ENCODE assay signal across 1 cellular context in the genomic region with DNA sequence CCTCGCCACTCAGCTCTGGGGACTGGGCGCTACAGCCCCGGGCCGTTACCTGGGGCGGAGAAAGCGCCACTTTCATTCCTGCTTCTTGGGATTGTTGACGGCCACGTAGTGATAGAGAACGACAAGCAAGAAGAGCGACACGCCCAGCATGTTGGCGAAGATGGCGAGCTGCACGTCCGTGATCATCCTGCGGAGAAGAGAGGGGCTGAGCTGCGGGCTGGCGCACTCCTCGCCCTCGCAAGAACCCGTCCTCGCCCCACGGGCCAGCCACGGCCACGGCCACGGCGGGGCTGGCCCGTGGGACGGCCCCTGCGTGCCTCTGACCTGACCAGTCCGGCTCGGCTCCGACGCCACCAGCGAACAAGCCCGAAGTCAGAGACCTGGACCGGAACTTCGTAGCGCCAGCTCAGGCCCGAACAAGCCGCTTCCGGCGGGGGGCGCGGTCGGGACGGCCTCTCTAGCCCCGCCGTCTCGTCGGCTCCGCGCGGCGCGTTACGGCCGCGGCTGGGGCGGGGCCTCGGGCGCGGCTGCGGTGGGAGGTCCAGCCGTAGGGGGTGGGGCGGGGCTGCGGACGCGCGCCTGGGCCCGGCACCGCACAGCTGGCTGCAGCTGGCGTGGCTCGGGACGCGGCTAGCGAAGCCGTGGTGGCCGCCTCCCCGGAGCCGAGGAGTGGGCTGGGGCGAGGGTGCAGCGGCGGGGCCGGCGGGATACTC.
TF ChIP-seq lines count a peak whose summit lies in the region.

Gene OST4, minus strand, starts transcription at position 378 of the 713 bp plus-strand sequence.

TF ChIP-seq in HepG2, 621 proteins besides CTCF, POLR2A, EP300 and RAD21 (continued from another document and continues in another):
- TF ChIP-seq, protein P1, sequence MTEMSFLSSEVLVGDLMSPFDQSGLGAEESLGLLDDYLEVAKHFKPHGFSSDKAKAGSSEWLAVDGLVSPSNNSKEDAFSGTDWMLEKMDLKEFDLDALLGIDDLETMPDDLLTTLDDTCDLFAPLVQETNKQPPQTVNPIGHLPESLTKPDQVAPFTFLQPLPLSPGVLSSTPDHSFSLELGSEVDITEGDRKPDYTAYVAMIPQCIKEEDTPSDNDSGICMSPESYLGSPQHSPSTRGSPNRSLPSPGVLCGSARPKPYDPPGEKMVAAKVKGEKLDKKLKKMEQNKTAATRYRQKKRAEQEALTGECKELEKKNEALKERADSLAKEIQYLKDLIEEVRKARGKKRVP (CRISPR knock-in tag; IDR thresholded peaks at IDR 0.05): no peak
- no peak for TF ChIP-seq HNF4A (CRISPR knock-in tag; IDR thresholded peaks at IDR 0.05)
- TF ChIP-seq REPIN1 (CRISPR knock-in tag; IDR thresholded peaks at IDR 0.05; ENCODE audit: borderline replicate concordance, low read depth): no peak
- TF ChIP-seq SRSF1 (optimal IDR thresholded peaks at IDR 0.05; ENCODE audit: low read depth, low read length): peak; percentile 74
- no peak for TF ChIP-seq JARID2 (CRISPR knock-in tag; IDR thresholded peaks at IDR 0.05; ENCODE audit: insufficient replicate concordance)
- TF ChIP-seq ZNF709 (CRISPR knock-in tag; IDR thresholded peaks at IDR 0.05): peak; percentile 85; the same call in 1 of the 2 replicates
- no peak for TF ChIP-seq ZNF354B (CRISPR knock-in tag; IDR thresholded peaks at IDR 0.05)
- TF ChIP-seq NFRKB (IDR thresholded peaks at IDR 0.05): no peak
- TF ChIP-seq ZUFSP (CRISPR knock-in tag; IDR thresholded peaks at IDR 0.05; ENCODE audit: borderline replicate concordance): no peak
- no peak for TF ChIP-seq ZNF207 (IDR thresholded peaks at IDR 0.05; ENCODE audit: borderline replicate concordance)
- no peak for TF ChIP-seq ONECUT2 (CRISPR knock-in tag; IDR thresholded peaks at IDR 0.05)
- no peak for TF ChIP-seq SSRP1 (CRISPR knock-in tag; IDR thresholded peaks at IDR 0.05)
- no peak for TF ChIP-seq MEF2D (CRISPR knock-in tag; IDR thresholded peaks at IDR 0.05)
- TF ChIP-seq, protein P2, sequence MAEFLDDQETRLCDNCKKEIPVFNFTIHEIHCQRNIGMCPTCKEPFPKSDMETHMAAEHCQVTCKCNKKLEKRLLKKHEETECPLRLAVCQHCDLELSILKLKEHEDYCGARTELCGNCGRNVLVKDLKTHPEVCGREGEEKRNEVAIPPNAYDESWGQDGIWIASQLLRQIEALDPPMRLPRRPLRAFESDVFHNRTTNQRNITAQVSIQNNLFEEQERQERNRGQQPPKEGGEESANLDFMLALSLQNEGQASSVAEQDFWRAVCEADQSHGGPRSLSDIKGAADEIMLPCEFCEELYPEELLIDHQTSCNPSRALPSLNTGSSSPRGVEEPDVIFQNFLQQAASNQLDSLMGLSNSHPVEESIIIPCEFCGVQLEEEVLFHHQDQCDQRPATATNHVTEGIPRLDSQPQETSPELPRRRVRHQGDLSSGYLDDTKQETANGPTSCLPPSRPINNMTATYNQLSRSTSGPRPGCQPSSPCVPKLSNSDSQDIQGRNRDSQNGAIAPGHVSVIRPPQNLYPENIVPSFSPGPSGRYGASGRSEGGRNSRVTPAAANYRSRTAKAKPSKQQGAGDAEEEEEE (CRISPR knock-in tag; IDR thresholded peaks at IDR 0.05; ENCODE audit: borderline replicate concordance): 0 out of 2 replicates have a peak, but pooled peaks have one; percentile 58
- no peak for TF ChIP-seq ZNF775 (CRISPR knock-in tag; IDR thresholded peaks at IDR 0.05; ENCODE audit: borderline replicate concordance)
- TF ChIP-seq ERF (CRISPR knock-in tag; IDR thresholded peaks at IDR 0.05): peak; percentile 90
- TF ChIP-seq ARID2 (CRISPR knock-in tag; IDR thresholded peaks at IDR 0.05; ENCODE audit: borderline replicate concordance): no peak
- peak; percentile 99 for TF ChIP-seq HOXA3 (CRISPR knock-in tag; IDR thresholded peaks at IDR 0.05)
- TF ChIP-seq STAG1 (CRISPR knock-in tag; IDR thresholded peaks at IDR 0.05): no peak
- no peak for TF ChIP-seq NCOA5 (CRISPR knock-in tag; IDR thresholded peaks at IDR 0.05)
- no peak for TF ChIP-seq NR1H2 (CRISPR knock-in tag; IDR thresholded peaks at IDR 0.05; ENCODE audit: borderline replicate concordance, low read depth)
- peak; percentile 52; the same call in 1 of the 2 replicates for TF ChIP-seq ZBTB40 (IDR thresholded peaks at IDR 0.05)
- no peak; the same call in 1 of the 2 replicates for TF ChIP-seq ZBTB40 (CRISPR knock-in tag; IDR thresholded peaks at IDR 0.05)
- TF ChIP-seq, protein P3, sequence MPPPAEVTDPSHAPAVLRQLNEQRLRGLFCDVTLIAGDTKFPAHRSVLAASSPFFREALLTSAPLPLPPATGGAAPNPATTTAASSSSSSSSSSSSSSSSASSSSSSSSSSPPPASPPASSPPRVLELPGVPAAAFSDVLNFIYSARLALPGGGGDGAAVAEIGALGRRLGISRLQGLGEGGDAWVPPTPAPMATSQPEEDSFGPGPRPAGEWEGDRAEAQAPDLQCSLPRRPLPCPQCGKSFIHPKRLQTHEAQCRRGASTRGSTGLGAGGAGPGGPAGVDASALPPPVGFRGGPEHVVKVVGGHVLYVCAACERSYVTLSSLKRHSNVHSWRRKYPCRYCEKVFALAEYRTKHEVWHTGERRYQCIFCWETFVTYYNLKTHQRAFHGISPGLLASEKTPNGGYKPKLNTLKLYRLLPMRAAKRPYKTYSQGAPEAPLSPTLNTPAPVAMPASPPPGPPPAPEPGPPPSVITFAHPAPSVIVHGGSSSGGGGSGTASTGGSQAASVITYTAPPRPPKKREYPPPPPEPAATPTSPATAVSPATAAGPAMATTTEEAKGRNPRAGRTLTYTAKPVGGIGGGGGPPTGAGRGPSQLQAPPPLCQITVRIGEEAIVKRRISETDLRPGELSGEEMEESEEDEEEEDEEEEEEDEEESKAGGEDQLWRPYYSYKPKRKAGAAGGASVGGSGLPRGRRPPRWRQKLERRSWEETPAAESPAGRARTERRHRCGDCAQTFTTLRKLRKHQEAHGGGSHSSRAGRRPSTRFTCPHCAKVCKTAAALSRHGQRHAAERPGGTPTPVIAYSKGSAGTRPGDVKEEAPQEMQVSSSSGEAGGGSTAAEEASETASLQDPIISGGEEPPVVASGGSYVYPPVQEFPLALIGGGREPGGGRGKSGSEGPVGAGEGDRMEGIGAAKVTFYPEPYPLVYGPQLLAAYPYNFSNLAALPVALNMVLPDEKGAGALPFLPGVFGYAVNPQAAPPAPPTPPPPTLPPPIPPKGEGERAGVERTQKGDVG (CRISPR knock-in tag; IDR thresholded peaks at IDR 0.05; ENCODE audit: borderline replicate concordance): no peak
- no peak for TF ChIP-seq MBD4 (IDR thresholded peaks at IDR 0.05; ENCODE audit: borderline replicate concordance, low read length)
- no peak for TF ChIP-seq CBX1 (IDR thresholded peaks at IDR 0.05; ENCODE audit: low read depth)
- TF ChIP-seq PTBP1 (IDR thresholded peaks at IDR 0.05; ENCODE audit: low read depth, low read length, poor library complexity, severe bottlenecking): no peak
- TF ChIP-seq, protein P4, sequence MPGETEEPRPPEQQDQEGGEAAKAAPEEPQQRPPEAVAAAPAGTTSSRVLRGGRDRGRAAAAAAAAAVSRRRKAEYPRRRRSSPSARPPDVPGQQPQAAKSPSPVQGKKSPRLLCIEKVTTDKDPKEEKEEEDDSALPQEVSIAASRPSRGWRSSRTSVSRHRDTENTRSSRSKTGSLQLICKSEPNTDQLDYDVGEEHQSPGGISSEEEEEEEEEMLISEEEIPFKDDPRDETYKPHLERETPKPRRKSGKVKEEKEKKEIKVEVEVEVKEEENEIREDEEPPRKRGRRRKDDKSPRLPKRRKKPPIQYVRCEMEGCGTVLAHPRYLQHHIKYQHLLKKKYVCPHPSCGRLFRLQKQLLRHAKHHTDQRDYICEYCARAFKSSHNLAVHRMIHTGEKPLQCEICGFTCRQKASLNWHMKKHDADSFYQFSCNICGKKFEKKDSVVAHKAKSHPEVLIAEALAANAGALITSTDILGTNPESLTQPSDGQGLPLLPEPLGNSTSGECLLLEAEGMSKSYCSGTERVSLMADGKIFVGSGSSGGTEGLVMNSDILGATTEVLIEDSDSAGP (CRISPR knock-in tag; IDR thresholded peaks at IDR 0.05; ENCODE audit: borderline replicate concordance): 0 out of 2 replicates have a peak, but pooled peaks have one; percentile 22
- peak; percentile 96 for TF ChIP-seq SAP130 (CRISPR knock-in tag; IDR thresholded peaks at IDR 0.05; ENCODE audit: low read depth)
- no peak for TF ChIP-seq NFE2L1 (CRISPR knock-in tag; IDR thresholded peaks at IDR 0.05; ENCODE audit: borderline replicate concordance)
- TF ChIP-seq KDM3A (CRISPR knock-in tag; IDR thresholded peaks at IDR 0.05; ENCODE audit: low read depth): no peak; the same call in none of the 2 replicates
- TF ChIP-seq TGIF2 (CRISPR knock-in tag; IDR thresholded peaks at IDR 0.05): peak; percentile 13; the same call in 1 of the 2 replicates
- peak; percentile 82; the same call in 1 of the 2 replicates for TF ChIP-seq ZNF816 (CRISPR knock-in tag; IDR thresholded peaks at IDR 0.05; ENCODE audit: borderline replicate concordance)
- TF ChIP-seq ZNF24 (IDR thresholded peaks at IDR 0.05): no peak
- TF ChIP-seq ZNF280B (CRISPR knock-in tag; IDR thresholded peaks at IDR 0.05; ENCODE audit: borderline replicate concordance): peak; percentile 57; the same call in 1 of the 2 replicates
- TF ChIP-seq HDAC2 (CRISPR knock-in tag; IDR thresholded peaks at IDR 0.05): no peak
